16 cellular contexts compared by ENCODE assay signal in the genomic region with DNA sequence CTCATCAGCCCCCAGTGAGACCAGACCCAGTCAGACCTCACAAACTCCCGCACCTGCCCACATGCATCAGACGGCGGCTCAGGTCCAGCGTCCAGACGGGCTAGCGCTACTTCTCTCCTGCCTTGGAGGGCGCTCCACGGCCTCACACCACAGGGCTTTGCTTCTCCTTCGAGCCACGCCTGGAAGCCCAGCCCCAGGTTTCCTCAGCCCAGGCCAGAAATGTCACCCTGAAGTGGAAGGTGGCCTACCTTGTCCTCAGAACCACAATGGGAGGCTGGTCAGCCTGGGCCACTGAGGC. TPM values are rescaled to one million over a fixed set of nuclear protein-coding genes. Genes with fewer than 3 reads are reported as not detected.
DNase-seq lines count a peak whose midpoint lies in the region; ATAC-seq and TF ChIP-seq lines count a peak whose summit lies in the region.
"Had no signal": no experiment of that assay in that cellular context is flagged by ENCODE, and none has a peak within 500 bp of the region (broad histone marks: within the 10 kb centered on the region; RNA-seq: fewer than 3 reads in every experiment).

No MANE protein-coding gene starts in this region.

- H3K4me3 ChIP-seq in heart right ventricle (peak overlapping the region in 1 of 10 donors; percentile 93), endodermal cell (ENCODE audit: low read length) (no peak overlapping the region)
- H3K4me3 ChIP-seq: skin epidermis had no signal

- peaks cover 8% of the 10 kb centered on the region for H3K4me1 Mint-ChIP-seq in endodermal cell
- H3K4me1 Mint-ChIP-seq in osteocyte (ENCODE audit: unreplicated experiment): peaks cover 60% of the 10 kb centered on the region
- H3K4me1 Mint-ChIP-seq in type B pancreatic cell (ENCODE audit: unreplicated experiment): peaks cover 18% of the 10 kb centered on the region
- peaks cover 12% of the 10 kb centered on the region for H3K4me1 Mint-ChIP-seq in activated CD8-positive, alpha-beta memory T cell treated with anti-CD3 and anti-CD28 coated beads, Interleukin-2, amount 10 ng/mL, durations not matched to agents 7 days and 5 days
- H3K4me1 Mint-ChIP-seq: activated T-helper 17 cell treated with anti-CD3 and anti-CD28 coated beads, Interleukin-2, amount 50 U/mL, for 72 hours had no signal

- H3K9ac ChIP-seq in endodermal cell (ENCODE audit: extremely low read depth, low read length, poor library complexity, severe bottlenecking): no peak overlapping the region

- intact Hi-C loops in heart right ventricle (cut with DNase I): loop anchor here in 1 of 10 donors (5.0 kb wide), 1 partner anchor 40 kb away; no protein-coding TSS in a partner anchor
- intact Hi-C loops in left cardiac atrium (cut with DNase I): no loop called here

- H3K9me3 Mint-ChIP-seq in endodermal cell: no peaks in the 10 kb centered on the region
- H3K9me3 Mint-ChIP-seq in osteocyte (ENCODE audit: unreplicated experiment): no peaks in the 10 kb centered on the region
- no peaks in the 10 kb centered on the region for H3K9me3 Mint-ChIP-seq in type B pancreatic cell
- H3K9me3 Mint-ChIP-seq in activated CD8-positive, alpha-beta memory T cell treated with anti-CD3 and anti-CD28 coated beads, Interleukin-2, amount 10 ng/mL, durations not matched to agents 7 days and 5 days (ENCODE audit: low read depth): no peaks in the 10 kb centered on the region
- H3K9me3 Mint-ChIP-seq: activated T-helper 17 cell treated with anti-CD3 and anti-CD28 coated beads, Interleukin-2, amount 50 U/mL, for 72 hours; CD4-positive, CD25-positive, alpha-beta regulatory T cell had no signal

- H3K36me3 Mint-ChIP-seq in endodermal cell (ENCODE audit: low read depth) (no peaks in the 10 kb centered on the region), osteocyte (ENCODE audit: unreplicated experiment) (no peaks in the 10 kb centered on the region), type B pancreatic cell (no peaks in the 10 kb centered on the region)
- H3K36me3 Mint-ChIP-seq in activated CD8-positive, alpha-beta memory T cell treated with anti-CD3 and anti-CD28 coated beads, Interleukin-2, amount 10 ng/mL, durations not matched to agents 7 days and 5 days: no peaks in the 10 kb centered on the region
- H3K36me3 Mint-ChIP-seq: CD4-positive, CD25-positive, alpha-beta regulatory T cell had no signal

- DNase-seq in heart right ventricle (no peak), left cardiac atrium (no peak), endodermal cell (peak; percentile 72), osteocyte (ENCODE audit: extremely low spot score, unreplicated experiment) (no peak), type B pancreatic cell (ENCODE audit: extremely low spot score, unreplicated experiment) (no peak)
- DNase-seq in activated CD8-positive, alpha-beta memory T cell treated with anti-CD3 and anti-CD28 coated beads, Interleukin-2, amount 10 ng/mL, durations not matched to agents 7 days and 5 days: no peak
- DNase-seq: ACHN; CD4-positive, CD25-positive, alpha-beta regulatory T cell; central memory CD4-positive, alpha-beta T cell; DND-41; NCI-H2107; Peyer's patch had no signal

- H3K27me3 Mint-ChIP-seq in endodermal cell (ENCODE audit: insufficient read depth): peaks cover 10% of the 10 kb centered on the region
- no peaks in the 10 kb centered on the region for H3K27me3 Mint-ChIP-seq in osteocyte (ENCODE audit: unreplicated experiment)
- H3K27me3 Mint-ChIP-seq in type B pancreatic cell: no peaks in the 10 kb centered on the region
- H3K27me3 Mint-ChIP-seq in activated CD8-positive, alpha-beta memory T cell treated with anti-CD3 and anti-CD28 coated beads, Interleukin-2, amount 10 ng/mL, durations not matched to agents 7 days and 5 days: no peaks in the 10 kb centered on the region
- H3K27me3 Mint-ChIP-seq: activated T-helper 17 cell treated with anti-CD3 and anti-CD28 coated beads, Interleukin-2, amount 50 U/mL, for 72 hours had no signal

- TF ChIP-seq CTCF in heart right ventricle (IDR thresholded peaks at IDR 0.05): no peak
- peak; percentile 7 for TF ChIP-seq CTCF in endodermal cell (conservative IDR thresholded peaks at IDR 0.05)
- TF ChIP-seq CTCF in osteocyte (IDR thresholded peaks at IDR 0.05): no peak
- no peak for TF ChIP-seq CTCF in type B pancreatic cell (conservative IDR thresholded peaks at IDR 0.05)

- no peak overlapping the region for H3K4me3 Mint-ChIP-seq in endodermal cell
- H3K4me3 Mint-ChIP-seq in osteocyte (ENCODE audit: unreplicated experiment): no peak overlapping the region
- H3K4me3 Mint-ChIP-seq in type B pancreatic cell: peak overlapping the region; percentile 83
- no peak overlapping the region for H3K4me3 Mint-ChIP-seq in activated CD8-positive, alpha-beta memory T cell treated with anti-CD3 and anti-CD28 coated beads, Interleukin-2, amount 10 ng/mL, durations not matched to agents 7 days and 5 days

- 86 to 93% methylated on average over 10 of the region's 10 CpGs for WGBS in heart right ventricle, 2 donors
- WGBS in endodermal cell (ENCODE audit: insufficient coverage in 1 of 2, insufficient read length in 1 of 2), 2 experiments: 92 to 93% methylated on average over 8 to 10 of the region's 10 CpGs

- H3K36me3 ChIP-seq in heart right ventricle (peaks cover 0 to 12% (median 0%) of the 10 kb centered on the region in 9 donors), endodermal cell (ENCODE audit: control insufficient read depth, insufficient read depth, low read length) (peaks cover 4% of the 10 kb centered on the region)

- ATAC-seq in heart right ventricle (no peak), left cardiac atrium (no peak), GM21576 (IDR thresholded peaks at IDR 0.05; ENCODE audit: unreplicated experiment) (no peak), HG02588 (IDR thresholded peaks at IDR 0.05; ENCODE audit: unreplicated experiment) (no peak)
- no peak for ATAC-seq in activated CD8-positive, alpha-beta memory T cell treated with anti-CD3 and anti-CD28 coated beads, Interleukin-2, amount 10 ng/mL, durations not matched to agents 7 days and 5 days
- ATAC-seq: activated T-helper 17 cell treated with anti-CD3 and anti-CD28 coated beads, Interleukin-2, amount 50 U/mL, for 72 hours had no signal

- H3K4me1 ChIP-seq in heart right ventricle (peaks cover 26 to 82% (median 78%) of the 10 kb centered on the region in 9 donors), endodermal cell (ENCODE audit: control insufficient read depth, insufficient read depth, low read length) (peaks cover 10% of the 10 kb centered on the region)

- H3K27ac ChIP-seq in heart right ventricle: peak overlapping the region in 9 of 10 donors; percentile 75 to 99 (median 97)
- no peak overlapping the region for H3K27ac ChIP-seq in endodermal cell (ENCODE audit: low read depth, low read length)

- no peaks in the 10 kb centered on the region for H3K9me3 ChIP-seq in heart right ventricle
- H3K9me3 ChIP-seq in endodermal cell (ENCODE audit: control insufficient read depth, low read length): no peaks in the 10 kb centered on the region
- H3K9me3 ChIP-seq: Peyer's patch had no signal

- H3K27ac Mint-ChIP-seq in endodermal cell (no peak overlapping the region), osteocyte (ENCODE audit: unreplicated experiment) (peak overlapping the region; percentile 80), type B pancreatic cell (no peak overlapping the region)
- H3K27ac Mint-ChIP-seq in activated CD8-positive, alpha-beta memory T cell treated with anti-CD3 and anti-CD28 coated beads, Interleukin-2, amount 10 ng/mL, durations not matched to agents 7 days and 5 days: no peak overlapping the region

- CTCF ChIA-PET in activated CD8-positive, alpha-beta memory T cell treated with anti-CD3 and anti-CD28 coated beads, Interleukin-2, amount 10 ng/mL, durations not matched to agents 7 days and 5 days (lab: Charles Lee): interaction anchor here (1.4 to 4.4 kb wide), 2 partner anchors 17 to 31 kb away, joined by 4 to 47 read pairs; no protein-coding TSS in a partner anchor

- H3K27me3 ChIP-seq in heart right ventricle (no peaks in the 10 kb centered on the region), endodermal cell (ENCODE audit: control insufficient read depth, insufficient read depth, low read length, poor library complexity, severe bottlenecking) (peaks cover 5% of the 10 kb centered on the region)
- H3K27me3 ChIP-seq: Peyer's patch had no signal

RNA-seq across cellular contexts. Expression of gene NACC2, which starts 2.8 kb away (rescaled TPM):
- 10 to 100 TPM; 32.0 to 55.1 (median 41.1) TPM for total RNA-seq in heart right ventricle
- 10 to 100 TPM; 15.6 to 16.5 TPM for polyA plus RNA-seq in heart right ventricle
- total RNA-seq in left cardiac atrium: 10 to 100 TPM; 28.6 to 38.5 TPM
- 10 to 100 TPM; 12.4 to 16.7 TPM for total RNA-seq in endodermal cell
- polyA plus RNA-seq in endodermal cell (2013, experiment 1 of 2): 6.4 TPM
- 6.8 TPM for polyA plus RNA-seq in endodermal cell (2013, experiment 2 of 2)
- total RNA-seq in osteocyte: 40.1 and 41.4 TPM in 2 replicates
- 9.3 and 15.1 TPM in 2 replicates for total RNA-seq in type B pancreatic cell (ENCODE audit: low replicate concordance)
- 1 to 10 TPM; 6.3 to 9.7 TPM for total RNA-seq in activated CD8-positive, alpha-beta memory T cell treated with anti-CD3 and anti-CD28 coated beads, Interleukin-2, amount 10 ng/mL, durations not matched to agents 7 days and 5 days

RNA-seq across cellular contexts. Expression of gene TMEM250, which starts 26.4 kb away (rescaled TPM):
- 10 to 100 TPM; 12.7 to 24.3 (median 15.4) TPM for total RNA-seq in heart right ventricle
- polyA plus RNA-seq in heart right ventricle: 10 to 100 TPM in 1 of 2 donors, 1 to 10 TPM in 1; 9.7 to 26.4 TPM
- total RNA-seq in left cardiac atrium: 10 to 100 TPM; 21.6 to 23.4 TPM
- 10 to 100 TPM; 56.4 to 58.4 TPM for total RNA-seq in endodermal cell
- 28.9 TPM for polyA plus RNA-seq in endodermal cell (2013, experiment 1 of 2)
- 28.8 TPM for polyA plus RNA-seq in endodermal cell (2013, experiment 2 of 2)
- 34.0 and 38.2 TPM in 2 replicates for total RNA-seq in osteocyte
- 37.9 and 53.7 TPM in 2 replicates for total RNA-seq in type B pancreatic cell (ENCODE audit: low replicate concordance)
- total RNA-seq in activated CD8-positive, alpha-beta memory T cell treated with anti-CD3 and anti-CD28 coated beads, Interleukin-2, amount 10 ng/mL, durations not matched to agents 7 days and 5 days: 10 to 100 TPM; 42.5 to 44.5 TPM
